2 cellular contexts compared by ENCODE assay signal in the genomic region with DNA sequence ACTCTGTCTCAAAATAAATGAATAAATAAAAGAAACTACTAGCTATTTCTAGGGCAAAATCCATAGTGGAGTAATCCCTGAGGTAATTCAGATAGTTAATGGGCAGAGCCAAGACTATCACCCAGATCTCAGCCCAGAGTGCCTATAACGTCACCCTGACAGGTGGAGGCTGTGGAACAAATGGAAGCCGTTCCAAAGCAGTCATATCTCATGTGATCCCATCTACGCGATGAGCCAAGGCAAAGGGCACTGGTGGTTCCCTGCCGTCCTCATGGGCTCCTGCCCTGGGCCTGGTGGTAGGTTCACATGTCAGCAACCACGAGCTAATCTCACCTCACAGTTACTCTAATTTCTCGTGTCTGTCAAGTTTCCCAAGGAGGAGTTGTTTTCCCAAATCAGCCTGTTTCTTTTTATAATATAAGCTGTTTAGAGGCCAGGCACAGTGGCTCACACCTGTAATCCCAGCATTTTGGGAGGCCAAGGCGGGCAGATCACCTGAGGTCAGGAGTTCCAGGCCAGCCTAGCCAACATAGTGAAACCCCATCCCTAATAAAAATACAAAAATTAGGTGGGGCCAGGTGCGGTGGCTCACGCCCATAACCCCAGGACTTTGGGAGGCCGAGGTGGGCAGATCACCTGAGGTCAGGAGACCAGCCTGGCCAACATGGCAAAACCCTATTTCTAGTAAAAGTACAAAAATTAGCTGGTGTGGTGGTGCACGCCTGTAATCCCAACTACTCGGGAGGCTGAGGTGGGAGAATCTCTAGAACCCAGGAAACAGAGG.
TF ChIP-seq lines count a peak whose summit lies in the region.

No MANE protein-coding gene starts in this region.

TF ChIP-seq in HEK293, 187 proteins besides CTCF, POLR2A, EP300 and RAD21 (continued from another document):
- TF ChIP-seq, protein P1, sequence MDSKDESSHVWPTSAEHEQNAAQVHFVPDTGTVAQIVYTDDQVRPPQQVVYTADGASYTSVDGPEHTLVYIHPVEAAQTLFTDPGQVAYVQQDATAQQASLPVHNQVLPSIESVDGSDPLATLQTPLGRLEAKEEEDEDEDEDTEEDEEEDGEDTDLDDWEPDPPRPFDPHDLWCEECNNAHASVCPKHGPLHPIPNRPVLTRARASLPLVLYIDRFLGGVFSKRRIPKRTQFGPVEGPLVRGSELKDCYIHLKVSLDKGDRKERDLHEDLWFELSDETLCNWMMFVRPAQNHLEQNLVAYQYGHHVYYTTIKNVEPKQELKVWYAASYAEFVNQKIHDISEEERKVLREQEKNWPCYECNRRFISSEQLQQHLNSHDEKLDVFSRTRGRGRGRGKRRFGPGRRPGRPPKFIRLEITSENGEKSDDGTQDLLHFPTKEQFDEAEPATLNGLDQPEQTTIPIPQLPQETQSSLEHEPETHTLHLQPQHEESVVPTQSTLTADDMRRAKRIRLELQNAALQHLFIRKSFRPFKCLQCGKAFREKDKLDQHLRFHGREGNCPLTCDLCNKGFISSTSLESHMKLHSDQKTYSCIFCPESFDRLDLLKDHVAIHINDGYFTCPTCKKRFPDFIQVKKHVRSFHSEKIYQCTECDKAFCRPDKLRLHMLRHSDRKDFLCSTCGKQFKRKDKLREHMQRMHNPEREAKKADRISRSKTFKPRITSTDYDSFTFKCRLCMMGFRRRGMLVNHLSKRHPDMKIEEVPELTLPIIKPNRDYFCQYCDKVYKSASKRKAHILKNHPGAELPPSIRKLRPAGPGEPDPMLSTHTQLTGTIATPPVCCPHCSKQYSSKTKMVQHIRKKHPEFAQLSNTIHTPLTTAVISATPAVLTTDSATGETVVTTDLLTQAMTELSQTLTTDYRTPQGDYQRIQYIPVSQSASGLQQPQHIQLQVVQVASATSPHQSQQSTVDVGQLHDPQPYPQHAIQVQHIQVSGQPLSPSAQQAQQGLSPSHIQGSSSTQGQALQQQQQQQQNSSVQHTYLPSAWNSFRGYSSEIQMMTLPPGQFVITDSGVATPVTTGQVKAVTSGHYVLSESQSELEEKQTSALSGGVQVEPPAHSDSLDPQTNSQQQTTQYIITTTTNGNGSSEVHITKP (tag by site-specific recombination; IDR thresholded peaks at IDR 0.05) = 0 out of 2 replicates have a peak, but pooled peaks have one; percentile 15
- TF ChIP-seq ZNF548 (tag by site-specific recombination; IDR thresholded peaks at IDR 0.05) = no peak
- TF ChIP-seq ZNF600 (tag by site-specific recombination; IDR thresholded peaks at IDR 0.05) = 0 out of 2 replicates have a peak, but pooled peaks have one; percentile 17
- TF ChIP-seq ZNF354C (tag by site-specific recombination; IDR thresholded peaks at IDR 0.05; ENCODE audit: borderline replicate concordance, low read depth) = no peak
- TF ChIP-seq SP7 (tag by site-specific recombination; IDR thresholded peaks at IDR 0.05) = no peak

TF ChIP-seq in SK-N-SH treated with all-trans-retinoic acid at 6 μM for 48 hours, 23 proteins besides CTCF, POLR2A, EP300 and RAD21 (continued from another document):
- TF ChIP-seq, protein P2, sequence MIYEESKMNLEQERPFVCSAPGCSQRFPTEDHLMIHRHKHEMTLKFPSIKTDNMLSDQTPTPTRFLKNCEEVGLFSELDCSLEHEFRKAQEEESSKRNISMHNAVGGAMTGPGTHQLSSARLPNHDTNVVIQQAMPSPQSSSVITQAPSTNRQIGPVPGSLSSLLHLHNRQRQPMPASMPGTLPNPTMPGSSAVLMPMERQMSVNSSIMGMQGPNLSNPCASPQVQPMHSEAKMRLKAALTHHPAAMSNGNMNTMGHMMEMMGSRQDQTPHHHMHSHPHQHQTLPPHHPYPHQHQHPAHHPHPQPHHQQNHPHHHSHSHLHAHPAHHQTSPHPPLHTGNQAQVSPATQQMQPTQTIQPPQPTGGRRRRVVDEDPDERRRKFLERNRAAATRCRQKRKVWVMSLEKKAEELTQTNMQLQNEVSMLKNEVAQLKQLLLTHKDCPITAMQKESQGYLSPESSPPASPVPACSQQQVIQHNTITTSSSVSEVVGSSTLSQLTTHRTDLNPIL (CRISPR knock-in tag; IDR thresholded peaks at IDR 0.05; ENCODE audit: low read depth) = no peak
- no peak for TF ChIP-seq ZNF565 (CRISPR knock-in tag; conservative IDR thresholded peaks at IDR 0.05; ENCODE audit: low read depth)
TF ChIP-seq in SK-N-SH treated with all-trans-retinoic acid at 6 μM for 48 hours: peak in this region for 0.
